In genomic region chr10:50417486-50417905, GRCh38 we compare ENCODE assay signal across 1 cellular context.
A peak's percentile ranks its signal among the peaks of the same experiment; 100 is the strongest.
TF ChIP-seq lines count a peak whose summit lies in the region.

No MANE protein-coding gene starts in this region.

TF ChIP-seq in HEK293, 187 proteins besides CTCF, POLR2A, EP300 and RAD21 (continued from another document):
- TF ChIP-seq PRDM4 (tag by site-specific recombination; IDR thresholded peaks at IDR 0.05): peak; percentile 48; the same call in 1 of the 2 replicates
